8 cellular contexts compared by ENCODE assay signal in genomic region chr12:124687695-124688301, GRCh38.
DNase-seq lines count a peak whose midpoint lies in the region; ATAC-seq and TF ChIP-seq lines count a peak whose summit lies in the region.

No MANE protein-coding gene starts in this region.

- TF ChIP-seq EP300 in suprapubic skin (IDR thresholded peaks at IDR 0.05), result no peak

- TF ChIP-seq POLR2A in gastrocnemius medialis (IDR thresholded peaks at IDR 0.05) (no peak), suprapubic skin (IDR thresholded peaks at IDR 0.05) (no peak)

- H2AFZ ChIP-seq in Karpas-422 (ENCODE audit: low read length), result no peak overlapping the region

- no peak overlapping the region for H3K4me3 ChIP-seq in Karpas-422 (ENCODE audit: low read length)
- no peak overlapping the region for H3K4me3 ChIP-seq in gastrocnemius medialis
- H3K4me3 ChIP-seq in suprapubic skin, result no peak overlapping the region

- H4K20me1 ChIP-seq in Karpas-422 (ENCODE audit: insufficient read depth, low read depth, low read length), result no peaks in the 10 kb centered on the region

- intact Hi-C loops in Right ventricle myocardium superior (cut with DNase I), result no loop called here
- intact Hi-C loops in gastrocnemius medialis (cut with DNase I; ENCODE audit: low total_unique reads), result no loop called here

- no peaks in the 10 kb centered on the region for H3K9me2 ChIP-seq in Karpas-422 (replicated peaks; ENCODE audit: insufficient read depth, low read length)

- H3K4me1 Mint-ChIP-seq in T-helper 17 cell, result peaks cover 18% of the 10 kb centered on the region

- peaks cover 25% of the 10 kb centered on the region for H3K4me1 ChIP-seq in Karpas-422 (ENCODE audit: low read length)
- peaks cover 24 to 33% of the 10 kb centered on the region in 2 donors for H3K4me1 ChIP-seq in gastrocnemius medialis
- peaks cover 44% of the 10 kb centered on the region for H3K4me1 ChIP-seq in suprapubic skin

- H3K36me3 Mint-ChIP-seq in T-helper 17 cell (ENCODE audit: low read depth), result peaks cover 8% of the 10 kb centered on the region

- H3K4me2 ChIP-seq in Karpas-422 (ENCODE audit: low read depth, low read length, poor library complexity, severe bottlenecking), result peak overlapping the region; percentile 15

- 24% methylated on average over 9 of the region's 15 CpGs for WGBS in suprapubic skin

- peak overlapping the region; percentile 82 for H3K27ac Mint-ChIP-seq in T-helper 17 cell

- H3K27me3 ChIP-seq in Karpas-422 (ENCODE audit: low read length) (no peaks in the 10 kb centered on the region), gastrocnemius medialis (no peaks in the 10 kb centered on the region), suprapubic skin (no peaks in the 10 kb centered on the region)

- no peak for ATAC-seq in T-helper 17 cell
- ATAC-seq in Right ventricle myocardium superior (ENCODE audit: poor library complexity), result peak; percentile 45
- ATAC-seq in gastrocnemius medialis, result no peak
- no peak for ATAC-seq in GM18517 (IDR thresholded peaks at IDR 0.05; ENCODE audit: unreplicated experiment)

- H3K9me3 ChIP-seq in Karpas-422 (ENCODE audit: low read length), result no peaks in the 10 kb centered on the region
- no peaks in the 10 kb centered on the region for H3K9me3 ChIP-seq in T-helper 17 cell (ENCODE audit: control insufficient read depth, low read length, poor library complexity, severe bottlenecking)
- H3K9me3 ChIP-seq in gastrocnemius medialis, result no peaks in the 10 kb centered on the region
- peaks cover 8% of the 10 kb centered on the region for H3K9me3 ChIP-seq in suprapubic skin

- no peaks in the 10 kb centered on the region for H3K36me3 ChIP-seq in Karpas-422 (ENCODE audit: insufficient read depth, low read length)
- no peaks in the 10 kb centered on the region for H3K36me3 ChIP-seq in gastrocnemius medialis
- H3K36me3 ChIP-seq in suprapubic skin, result no peaks in the 10 kb centered on the region

- in situ Hi-C loops in gastrocnemius medialis (cut with MboI; ENCODE audit: low sequenced_read_pairs in 4 of 4), result loop anchor here in 1 of 4 donors (10.0 kb wide), 1 partner anchor 63 kb away; no protein-coding TSS in a partner anchor

- peak overlapping the region; percentile 63 for H3K4me3 Mint-ChIP-seq in T-helper 17 cell

- H3K9ac ChIP-seq in Karpas-422 (ENCODE audit: low read length), result peak overlapping the region; percentile 19; the same call in 1 of the 2 replicates

- H3K27ac ChIP-seq in Karpas-422 (ENCODE audit: low read length), result no peak overlapping the region
- H3K27ac ChIP-seq in gastrocnemius medialis, result peak overlapping the region; percentile 29 to 58 (median 42)
- no peak overlapping the region for H3K27ac ChIP-seq in suprapubic skin

- peaks cover 20% of the 10 kb centered on the region for H3K27me3 Mint-ChIP-seq in T-helper 17 cell

- TF ChIP-seq CTCF in gastrocnemius medialis (IDR thresholded peaks at IDR 0.05 in 4 of 5, conservative IDR thresholded peaks at IDR 0.05 in 1 of 5) (no peak), suprapubic skin (IDR thresholded peaks at IDR 0.05) (no peak)

- H3K79me2 ChIP-seq in Karpas-422 (ENCODE audit: low read length), result no peaks in the 10 kb centered on the region

- peak; percentile 56 for DNase-seq in Karpas-422
- no peak for DNase-seq in T-helper 17 cell
- DNase-seq in Right ventricle myocardium superior, result peak; percentile 78
- no peak for DNase-seq in gastrocnemius medialis
- DNase-seq in epidermal melanocyte (ENCODE audit: insufficient read length, low spot score), result no peak
- no peak for DNase-seq in activated CD4-positive, CD25-positive, alpha-beta regulatory T cell (lab: John Stamatoyannopoulos, UW)
- no peak for DNase-seq in suprapubic skin (ENCODE audit: low spot score in 2 of 2)

Comparison
In these comparisons a context has a peak if more than half of its experiments do, and no peak if none do; other contexts are left out.
1. DNase-seq: peak in Karpas-422 (single experiment) and Right ventricle myocardium superior (single experiment); none in T-helper 17 cell (0 of 3), gastrocnemius medialis (0 of 2), epidermal melanocyte (single experiment), activated CD4-positive, CD25-positive, alpha-beta regulatory T cell (0 of 4) and suprapubic skin (0 of 2).
2. H3K27ac ChIP-seq: peak in gastrocnemius medialis (4 of 4); none in Karpas-422 (single experiment) and suprapubic skin (single experiment).